Comparison of ENCODE assay signal across 34 cellular contexts in genomic region chr11:124611016-124611571, GRCh38. TPM values are rescaled to one million over a fixed set of nuclear protein-coding genes. Genes with fewer than 3 reads are reported as not detected.
DNase-seq lines count a peak whose midpoint lies in the region; ATAC-seq and TF ChIP-seq lines count a peak whose summit lies in the region.
"Had no signal": no experiment of that assay in that cellular context is flagged by ENCODE, and none has a peak within 500 bp of the region (broad histone marks: within the 10 kb centered on the region; RNA-seq: fewer than 3 reads in every experiment).

A gene with protein sequence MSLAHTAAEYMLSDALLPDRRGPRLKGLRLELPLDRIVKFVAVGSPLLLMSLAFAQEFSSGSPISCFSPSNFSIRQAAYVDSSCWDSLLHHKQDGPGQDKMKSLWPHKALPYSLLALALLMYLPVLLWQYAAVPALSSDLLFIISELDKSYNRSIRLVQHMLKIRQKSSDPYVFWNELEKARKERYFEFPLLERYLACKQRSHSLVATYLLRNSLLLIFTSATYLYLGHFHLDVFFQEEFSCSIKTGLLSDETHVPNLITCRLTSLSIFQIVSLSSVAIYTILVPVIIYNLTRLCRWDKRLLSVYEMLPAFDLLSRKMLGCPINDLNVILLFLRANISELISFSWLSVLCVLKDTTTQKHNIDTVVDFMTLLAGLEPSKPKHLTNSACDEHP (plus strand): TSS chr11:124611428. CDS start chr11:124611557, 129 bp downstream.

- H3K4me2 ChIP-seq in OCI-LY3 (ENCODE audit: low read length), result no peak within 1 kb of the TSS
- H3K4me2 ChIP-seq: A549, KMS-11 had no signal

- H3K27me3 ChIP-seq in OCI-LY3 (ENCODE audit: low read depth, low read length), result no peaks in the 10 kb centered on the region
- H3K27me3 ChIP-seq: ascending aorta had no signal

- no peak within 1 kb of the TSS for H3K27ac ChIP-seq in OCI-LY3 (ENCODE audit: low read length)
- H3K27ac ChIP-seq: A549, ascending aorta, KMS-11, neutrophil, stomach had no signal

- no peak within 1 kb of the TSS for H3K4me3 Mint-ChIP-seq in activated CD4-positive, alpha-beta T cell treated with anti-CD3 and anti-CD28 coated beads, Interleukin-2, amount 10 ng/mL, durations not matched to agents 24 days and 14 days
- H3K4me3 Mint-ChIP-seq: activated CD4-positive, alpha-beta memory T cell treated with anti-CD3 and anti-CD28 coated beads for 36 hours; dendritic cell treated with granulocyte-macrophage colony-stimulating factor and Interleukin-4, amounts not matched to agents 40 ng/mL and 50 ng/mL, for 4 days; T-cell had no signal

- intact Hi-C loops in activated CD4-positive, alpha-beta T cell treated with anti-CD3 and anti-CD28 coated beads, Interleukin-2, amount 10 ng/mL, durations not matched to agents 24 days and 14 days (cut with micrococcal nuclease), result no loop called here

- peaks cover 2% of the 10 kb centered on the region for H3K4me1 ChIP-seq in OCI-LY3 (ENCODE audit: low read length)
- H3K4me1 ChIP-seq: A549, ascending aorta, stomach had no signal

- no peak within 1 kb of the TSS for H3K4me3 ChIP-seq in OCI-LY3 (ENCODE audit: low read length)
- H3K4me3 ChIP-seq: A549, ascending aorta, stomach had no signal

- H3K79me2 ChIP-seq in OCI-LY3 (ENCODE audit: low read length), result no peaks in the 10 kb centered on the region

- peaks cover 8% of the 10 kb centered on the region for H3K4me1 Mint-ChIP-seq in activated CD4-positive, alpha-beta T cell treated with anti-CD3 and anti-CD28 coated beads, Interleukin-2, amount 10 ng/mL, durations not matched to agents 24 days and 14 days

- H2AFZ ChIP-seq in OCI-LY3 (ENCODE audit: low read depth, low read length), result peak within 1 kb of the TSS; percentile 44; the same call in 1 of the 2 replicates

- H3K36me3 Mint-ChIP-seq in activated CD4-positive, alpha-beta T cell treated with anti-CD3 and anti-CD28 coated beads, Interleukin-2, amount 10 ng/mL, durations not matched to agents 24 days and 14 days (ENCODE audit: low read depth), result no peaks in the 10 kb centered on the region
- H3K36me3 Mint-ChIP-seq: activated CD4-positive, alpha-beta memory T cell treated with anti-CD3 and anti-CD28 coated beads for 36 hours; activated naive CD4-positive, alpha-beta T cell treated with anti-CD3 and anti-CD28 coated beads, Interleukin-2, amount 50 U/mL, for 72 hours; T-cell had no signal

- peak within 1 kb of the TSS; percentile 46 for H3K27ac Mint-ChIP-seq in activated CD4-positive, alpha-beta T cell treated with anti-CD3 and anti-CD28 coated beads, Interleukin-2, amount 10 ng/mL, durations not matched to agents 24 days and 14 days
- H3K27ac Mint-ChIP-seq: activated CD4-positive, alpha-beta memory T cell treated with anti-CD3 and anti-CD28 coated beads for 36 hours; activated naive CD4-positive, alpha-beta T cell treated with anti-CD3 and anti-CD28 coated beads, Interleukin-2, amount 50 U/mL, for 72 hours; activated T-helper 2 cell treated with anti-CD3 and anti-CD28 coated beads, Interferon-gamma antibody, Interleukin-2, Interleukin-4, amounts not matched to agents 10 μg/mL and 5 μg/mL and 100 μg/mL, durations not matched to agents 14 hours and 24 hours and 36 hours; dendritic cell treated with granulocyte-macrophage colony-stimulating factor and Interleukin-4, amounts not matched to agents 40 ng/mL and 50 ng/mL, for 4 days had no signal

- H3K9ac ChIP-seq in OCI-LY3 (ENCODE audit: low read length), result no peak within 1 kb of the TSS
- H3K9ac ChIP-seq: KMS-11 had no signal

- no peak for TF ChIP-seq CTCF in OCI-LY3 (IDR thresholded peaks at IDR 0.05; ENCODE audit: low read depth, low read length)

- DNase-seq in activated CD4-positive, alpha-beta T cell treated with anti-CD3 and anti-CD28 coated beads, Interleukin-2, amount 10 ng/mL, durations not matched to agents 24 days and 14 days, result peak; percentile 37
- DNase-seq in activated CD4-positive, alpha-beta T cell treated with anti-CD3 and anti-CD28 coated beads for 4 hours, result no peak
- DNase-seq in DMS 273 treated with DMSO at 0.1 percent for 48 hours (lab: John Stamatoyannopoulos, UW), result peak; percentile 6
- DNase-seq in fibroblast of peridontal ligament (ENCODE audit: extremely low read depth), result peak; percentile 78
- no peak for DNase-seq in NCI-H2227 treated with DMSO at 0.1 percent for 48 hours (lab: John Stamatoyannopoulos, UW)
- DNase-seq: activated CD4-positive, alpha-beta memory T cell treated with anti-CD3 and anti-CD28 coated beads for 36 hours; activated CD4-positive, CD25-positive, alpha-beta regulatory T cell; AML-193; central memory CD4-positive, alpha-beta T cell; DMS153; erythroblast; glutamatergic neuron; H7; left ventricle myocardium superior; mesendoderm; NCI-H345; NCI-H774; right cardiac atrium; stimulated activated CD4-positive, alpha-beta T cell treated with anti-CD3 and anti-CD28 coated beads, Interleukin-1b, Interleukin-23, amount 100 ng/mL, for 48 hours; stomach; T-cell had no signal

- H3K9me3 Mint-ChIP-seq in activated CD4-positive, alpha-beta T cell treated with anti-CD3 and anti-CD28 coated beads, Interleukin-2, amount 10 ng/mL, durations not matched to agents 24 days and 14 days, result no peaks in the 10 kb centered on the region
- H3K9me3 Mint-ChIP-seq: activated CD4-positive, alpha-beta memory T cell treated with anti-CD3 and anti-CD28 coated beads for 36 hours; activated naive CD4-positive, alpha-beta T cell treated with anti-CD3 and anti-CD28 coated beads, Interleukin-2, amount 50 U/mL, for 72 hours; activated T-helper 2 cell treated with anti-CD3 and anti-CD28 coated beads, Interferon-gamma antibody, Interleukin-2, Interleukin-4, amounts not matched to agents 10 μg/mL and 5 μg/mL and 100 μg/mL, durations not matched to agents 14 hours and 24 hours and 36 hours; dendritic cell treated with granulocyte-macrophage colony-stimulating factor and Interleukin-4, amounts not matched to agents 40 ng/mL and 50 ng/mL, for 4 days; T-cell had no signal

- H3K36me3 ChIP-seq in OCI-LY3 (replicated peaks; ENCODE audit: low read depth, low read length), result no peaks in the 10 kb centered on the region
- H3K36me3 ChIP-seq: ascending aorta, neutrophil, stomach had no signal

- no peaks in the 10 kb centered on the region for H4K20me1 ChIP-seq in OCI-LY3 (ENCODE audit: insufficient read depth, low read length)

- peaks cover 8% of the 10 kb centered on the region for H3K27me3 Mint-ChIP-seq in activated CD4-positive, alpha-beta T cell treated with anti-CD3 and anti-CD28 coated beads, Interleukin-2, amount 10 ng/mL, durations not matched to agents 24 days and 14 days

- H3K9me3 ChIP-seq in OCI-LY3 (ENCODE audit: insufficient read depth, low read length), result no peaks in the 10 kb centered on the region
- H3K9me3 ChIP-seq: A549, ascending aorta, neutrophil, stomach had no signal

- no peak for ATAC-seq in HG03045 (IDR thresholded peaks at IDR 0.05; ENCODE audit: unreplicated experiment)
- ATAC-seq in GM18909 (IDR thresholded peaks at IDR 0.05; ENCODE audit: poor library complexity, unreplicated experiment), result no peak
- ATAC-seq: A549, left ventricle myocardium superior, right cardiac atrium, T-cell had no signal

RNA-seq across cellular contexts. Expression of the gene that starts here (rescaled TPM):
- not detected in 2 replicates for total RNA-seq in activated CD4-positive, alpha-beta T cell treated with anti-CD3 and anti-CD28 coated beads, Interleukin-2, amount 10 ng/mL, durations not matched to agents 24 days and 14 days
- total RNA-seq: activated CD4-positive, alpha-beta memory T cell treated with anti-CD3 and anti-CD28 coated beads for 36 hours; activated naive CD4-positive, alpha-beta T cell treated with anti-CD3 and anti-CD28 coated beads, Interleukin-2, amount 50 U/mL, for 72 hours; activated T-helper 2 cell treated with anti-CD3 and anti-CD28 coated beads, Interferon-gamma antibody, Interleukin-2, Interleukin-4, amounts not matched to agents 10 μg/mL and 5 μg/mL and 100 μg/mL, durations not matched to agents 14 hours and 24 hours and 36 hours; ascending aorta; fibroblast of villous mesenchyme; H7; left ventricle myocardium superior; OCI-LY7; posterior vena cava; right cardiac atrium; stomach; T-cell had no signal

Comparison
In these comparisons a context has a peak if more than half of its experiments do, and no peak if none do; other contexts are left out.
1. Peak in DNase-seq in activated CD4-positive, alpha-beta T cell treated with anti-CD3 and anti-CD28 coated beads, Interleukin-2, amount 10 ng/mL, durations not matched to agents 24 days and 14 days; RNA of the gene not detected or under 1 TPM.
2. DNase-seq: peak in DMS 273 treated with DMSO at 0.1 percent for 48 hours (single experiment) and fibroblast of peridontal ligament (single experiment); none in activated CD4-positive, alpha-beta T cell treated with anti-CD3 and anti-CD28 coated beads for 4 hours (0 of 2) and NCI-H2227 treated with DMSO at 0.1 percent for 48 hours (single experiment).